10 cellular contexts compared by ENCODE assay signal in genomic region chr1:40699787-40700186, GRCh38. TPM values are rescaled to one million over a fixed set of nuclear protein-coding genes. Genes with fewer than 3 reads are reported as not detected.
DNase-seq lines count a peak whose midpoint lies in the region; ATAC-seq and TF ChIP-seq lines count a peak whose summit lies in the region.
"Had no signal": no experiment of that assay in that cellular context is flagged by ENCODE, and none has a peak within 500 bp of the region (broad histone marks: within the 10 kb centered on the region; RNA-seq: fewer than 3 reads in every experiment).

No MANE protein-coding gene starts in this region.

- H3K27me3 Mint-ChIP-seq in activated CD4-positive, alpha-beta T cell treated with anti-CD3 and anti-CD28 coated beads, Interleukin-2, amount 10 ng/mL, durations not matched to agents 7 days and 5 days = no peaks in the 10 kb centered on the region

- H3K36me3 Mint-ChIP-seq in activated CD4-positive, alpha-beta T cell treated with anti-CD3 and anti-CD28 coated beads, Interleukin-2, amount 10 ng/mL, durations not matched to agents 7 days and 5 days (ENCODE audit: low read depth) = peaks cover 41% of the 10 kb centered on the region

- peak; percentile 12 for DNase-seq in activated CD4-positive, alpha-beta T cell treated with anti-CD3 and anti-CD28 coated beads for 48 hours
- DNase-seq in activated CD4-positive, alpha-beta T cell treated with anti-CD3 and anti-CD28 coated beads, Interleukin-2, amount 10 ng/mL, durations not matched to agents 7 days and 5 days = no peak
- DNase-seq in spleen = no peak
- no peak for DNase-seq in NCI-H187 treated with DMSO at 0.1 percent for 48 hours (lab: John Stamatoyannopoulos, UW)
- DNase-seq in SW480 (ENCODE audit: low spot score) = no peak
- DNase-seq in NCI-H2081 (lab: John Stamatoyannopoulos, UW) = no peak
- DNase-seq: dermis blood vessel endothelial cell had no signal

- ATAC-seq in GM21717 (IDR thresholded peaks at IDR 0.05; ENCODE audit: unreplicated experiment) (peak; percentile 56), HG03460 (IDR thresholded peaks at IDR 0.05; ENCODE audit: unreplicated experiment) (peak; percentile 74)
- ATAC-seq: Panc1 had no signal

- WGBS in spleen, 5 donors = 71 to 85% (median 77%) methylated on average over 6 of the region's 6 CpGs

- peaks cover 0 to 6% (median 0%) of the 10 kb centered on the region in 6 donors for H3K36me3 ChIP-seq in spleen

- no peak overlapping the region for H3K4me3 Mint-ChIP-seq in activated CD4-positive, alpha-beta T cell treated with anti-CD3 and anti-CD28 coated beads, Interleukin-2, amount 10 ng/mL, durations not matched to agents 7 days and 5 days

- H3K4me3 ChIP-seq in spleen = peak overlapping the region in 1 of 8 donors; percentile 3

- POLR2A ChIA-PET in activated CD4-positive, alpha-beta T cell treated with anti-CD3 and anti-CD28 coated beads, Interleukin-2, amount 10 ng/mL, durations not matched to agents 7 days and 5 days (lab: Charles Lee) = interaction anchor here (1.7 kb wide), 1 partner anchor 8 kb away, joined by 6 read pairs; the partner anchor contains the start of gene NFYC

- no peaks in the 10 kb centered on the region for H3K27me3 ChIP-seq in spleen (replicated peaks in 1 of 7)

- TF ChIP-seq POLR2A in spleen (IDR thresholded peaks at IDR 0.05) = no peak

- intact Hi-C loops in spleen (cut with DNase I; ENCODE audit: low total_unique reads) = no loop called here

- H3K4me1 Mint-ChIP-seq in activated CD4-positive, alpha-beta T cell treated with anti-CD3 and anti-CD28 coated beads, Interleukin-2, amount 10 ng/mL, durations not matched to agents 7 days and 5 days = peaks cover 67% of the 10 kb centered on the region

- H3K27ac Mint-ChIP-seq in activated CD4-positive, alpha-beta T cell treated with anti-CD3 and anti-CD28 coated beads, Interleukin-2, amount 10 ng/mL, durations not matched to agents 7 days and 5 days = no peak overlapping the region

- H3K27ac ChIP-seq in spleen = peak overlapping the region in 5 of 8 donors; percentile 41 to 67 (median 59)

- H3K9me3 ChIP-seq in spleen = no peaks in the 10 kb centered on the region

- TF ChIP-seq CTCF in spleen (IDR thresholded peaks at IDR 0.05 in 8 of 11, conservative IDR thresholded peaks at IDR 0.05 in 3 of 11) = no peak

- peaks cover 3% of the 10 kb centered on the region for H3K9me3 Mint-ChIP-seq in activated CD4-positive, alpha-beta T cell treated with anti-CD3 and anti-CD28 coated beads, Interleukin-2, amount 10 ng/mL, durations not matched to agents 7 days and 5 days

- H3K4me1 ChIP-seq in spleen = peaks cover 57 to 100% (median 96%) of the 10 kb centered on the region in 6 donors

- CTCF ChIA-PET in activated CD4-positive, alpha-beta T cell treated with anti-CD3 and anti-CD28 coated beads, Interleukin-2, amount 10 ng/mL, durations not matched to agents 7 days and 5 days (lab: Charles Lee) = interaction anchor here (1.0 to 6.6 kb wide), 4 partner anchors 8 to 150 kb away, joined by 3 to 40 read pairs (median 4); partner anchors contain the start of gene NFYC

RNA-seq across cellular contexts. Expression of gene NFYC, which starts 8.3 kb away (rescaled TPM):
- 10 to 100 TPM; 85.7 to 99.2 TPM for total RNA-seq in activated CD4-positive, alpha-beta T cell treated with anti-CD3 and anti-CD28 coated beads, Interleukin-2, amount 10 ng/mL, durations not matched to agents 7 days and 5 days
- 10 to 100 TPM; 57.8 to 99.0 (median 72.4) TPM for total RNA-seq in spleen
- 10 to 100 TPM; 34.6 to 43.2 (median 39.5) TPM for polyA plus RNA-seq in spleen

RNA-seq across cellular contexts. Expression of gene RIMS3, which starts 34.3 kb away (rescaled TPM):
- total RNA-seq in activated CD4-positive, alpha-beta T cell treated with anti-CD3 and anti-CD28 coated beads, Interleukin-2, amount 10 ng/mL, durations not matched to agents 7 days and 5 days = 1 to 10 TPM; 4.0 to 5.4 TPM
- total RNA-seq in spleen = 1 to 10 TPM; 1.6 to 6.9 (median 3.3) TPM
- 1 to 10 TPM in 1 of 3 donors, under 1 TPM in 2; 0.30 to 1.0 (median 0.44) TPM for polyA plus RNA-seq in spleen
